ENCODE assay signal across 8 cellular contexts in genomic region chr19:19643158-19644053, GRCh38. TPM values are rescaled to one million over a fixed set of nuclear protein-coding genes. Genes with fewer than 3 reads are reported as not detected.
DNase-seq lines count a peak whose midpoint lies in the region; ATAC-seq and TF ChIP-seq lines count a peak whose summit lies in the region.

TSS of gene GMIP (minus strand) at chr19:19643657. CDS start at chr19:19643529, 128 bp downstream.

- peaks cover 49% of the 10 kb centered on the region for H3K36me3 ChIP-seq in HUES6 (ENCODE audit: control insufficient read depth, insufficient read depth, low read length)
- no peaks in the 10 kb centered on the region for H3K36me3 ChIP-seq in neural progenitor cell

- CTCF ChIA-PET in RWPE1 (lab: Yijun Ruan, JAX) = interaction anchor here (0.6 to 2.3 kb wide), 19 partner anchors 9 to 1513 kb away, joined by 3 to 33 read pairs (median 4); no protein-coding TSS in a partner anchor

- H2AFZ ChIP-seq in neural progenitor cell (replicated peaks) = peak within 1 kb of the TSS; percentile 90

- TF ChIP-seq CTCF in RWPE1 (conservative IDR thresholded peaks at IDR 0.05; ENCODE audit: low read depth) (peak; percentile 95), fibroblast of villous mesenchyme (IDR thresholded peaks at IDR 0.05; ENCODE audit: insufficient read depth, low read depth, low read length) (peak; percentile 82), neural progenitor cell (IDR thresholded peaks at IDR 0.05) (peak; percentile 97)

- peak within 1 kb of the TSS; percentile 98 for H3K27ac Mint-ChIP-seq in activated T-helper 17 cell treated with anti-CD3 and anti-CD28 coated beads, Interleukin-2, amount 50 U/mL, for 72 hours
- peak within 1 kb of the TSS; percentile 23 for H3K27ac Mint-ChIP-seq in neural progenitor cell

- H3K4me2 ChIP-seq in neural progenitor cell = peak within 1 kb of the TSS; percentile 94

- peaks cover 18% of the 10 kb centered on the region for H3F3A ChIP-seq in neural progenitor cell (ENCODE audit: low read depth)

- H3K4me3 ChIP-seq in HUES6 (ENCODE audit: low read depth, low read length) (peak within 1 kb of the TSS; percentile 90), fibroblast of villous mesenchyme (ENCODE audit: low read depth, low read length) (peak within 1 kb of the TSS; percentile 82), neural progenitor cell (peak within 1 kb of the TSS; percentile 88)

- H3K27me3 ChIP-seq in HUES6 (ENCODE audit: control insufficient read depth, insufficient read depth, low read length) (no peaks in the 10 kb centered on the region), neural progenitor cell (no peaks in the 10 kb centered on the region)

- H3K9me3 ChIP-seq in HUES6 (ENCODE audit: control insufficient read depth, insufficient read depth, low read depth, low read length) (no peaks in the 10 kb centered on the region), neural progenitor cell (ENCODE audit: low read depth) (no peaks in the 10 kb centered on the region)

- H3K79me2 ChIP-seq in neural progenitor cell (ENCODE audit: low read depth) = no peaks in the 10 kb centered on the region

- no peak within 1 kb of the TSS for H3K27ac ChIP-seq in HUES6 (ENCODE audit: low read depth, low read length)
- H3K27ac ChIP-seq in RWPE1 = peak within 1 kb of the TSS; percentile 79
- no peak within 1 kb of the TSS for H3K27ac ChIP-seq in neural progenitor cell
- peak within 1 kb of the TSS; percentile 70 for H3K27ac ChIP-seq in substantia nigra (ENCODE audit: low read depth, low read length, poor library complexity, severe bottlenecking)

- H3K4me1 ChIP-seq in HUES6 (ENCODE audit: control insufficient read depth, insufficient read depth, low read length) = no peaks in the 10 kb centered on the region
- no peaks in the 10 kb centered on the region for H3K4me1 ChIP-seq in neural progenitor cell

- H3K27me3 Mint-ChIP-seq in activated T-helper 17 cell treated with anti-CD3 and anti-CD28 coated beads, Interleukin-2, amount 50 U/mL, for 72 hours = no peaks in the 10 kb centered on the region
- peaks cover 2% of the 10 kb centered on the region for H3K27me3 Mint-ChIP-seq in neural progenitor cell (ENCODE audit: insufficient read depth, low read depth)

- H3K4me1 Mint-ChIP-seq in activated T-helper 17 cell treated with anti-CD3 and anti-CD28 coated beads, Interleukin-2, amount 50 U/mL, for 72 hours = peaks cover 11% of the 10 kb centered on the region
- H3K4me1 Mint-ChIP-seq in neural progenitor cell = peaks cover 11% of the 10 kb centered on the region

- DNase-seq in COR-L47 (lab: John Stamatoyannopoulos, UW) (peak; percentile 29), RWPE1 (ENCODE audit: low spot score) (peak; percentile 86), fibroblast of villous mesenchyme (ENCODE audit: low read depth) (peak; percentile 39), neural progenitor cell (ENCODE audit: low spot score) (peak; percentile 88), substantia nigra (lab: John Stamatoyannopoulos, UW) (peak in 40 of 49 donors; percentile 7 to 78 (median 42))

- POLR2A ChIA-PET in RWPE1 (lab: Yijun Ruan, JAX; ENCODE audit: low non-redundant PET) = no interaction called here

- ATAC-seq in GM21360 (IDR thresholded peaks at IDR 0.05; ENCODE audit: unreplicated experiment) = peak; percentile 51
- ATAC-seq in activated T-helper 17 cell treated with anti-CD3 and anti-CD28 coated beads, Interleukin-2, amount 50 U/mL, for 72 hours (replicated peaks) = peak; percentile 85

- H3K9me3 Mint-ChIP-seq in activated T-helper 17 cell treated with anti-CD3 and anti-CD28 coated beads, Interleukin-2, amount 50 U/mL, for 72 hours = no peaks in the 10 kb centered on the region
- no peaks in the 10 kb centered on the region for H3K9me3 Mint-ChIP-seq in neural progenitor cell

- peak within 1 kb of the TSS; percentile 100 for H3K4me3 Mint-ChIP-seq in activated T-helper 17 cell treated with anti-CD3 and anti-CD28 coated beads, Interleukin-2, amount 50 U/mL, for 72 hours
- peak within 1 kb of the TSS; percentile 89 for H3K4me3 Mint-ChIP-seq in neural progenitor cell

- peaks cover 87% of the 10 kb centered on the region for H3K36me3 Mint-ChIP-seq in activated T-helper 17 cell treated with anti-CD3 and anti-CD28 coated beads, Interleukin-2, amount 50 U/mL, for 72 hours (ENCODE audit: low read depth)
- peaks cover 10% of the 10 kb centered on the region for H3K36me3 Mint-ChIP-seq in neural progenitor cell

- H3K9ac ChIP-seq in HUES6 (ENCODE audit: low read length) = peak within 1 kb of the TSS; percentile 65
- H3K9ac ChIP-seq in neural progenitor cell = peak within 1 kb of the TSS; percentile 28

- peaks cover 5% of the 10 kb centered on the region for H4K20me1 ChIP-seq in neural progenitor cell (ENCODE audit: low read depth)

RNA-seq across cellular contexts. Expression of gene GMIP, which starts in this region (rescaled TPM):
- 100 to 1,000 TPM in 1 of 2 donors, 10 to 100 TPM in 1; 79.9 to 100 TPM for total RNA-seq in activated T-helper 17 cell treated with anti-CD3 and anti-CD28 coated beads, Interleukin-2, amount 50 U/mL, for 72 hours
- 5.6 and 6.8 TPM in 2 replicates for total RNA-seq in fibroblast of villous mesenchyme
- total RNA-seq in neural progenitor cell (ENCODE audit: low replicate concordance) = 6.4 and 7.9 TPM in 2 replicates

Comparison
In these comparisons a context has a peak if more than half of its experiments do, and no peak if none do; other contexts are left out.
1. DNase-seq: peak in every context shown above with its lines; median percentile 88 in neural progenitor cell; 86 in RWPE1; 42 in substantia nigra; 39 in fibroblast of villous mesenchyme; 29 in COR-L47.
2. H3K27ac ChIP-seq: peak in RWPE1 (single experiment) and substantia nigra (single experiment); none in HUES6 (single experiment) and neural progenitor cell (single experiment).
3. Peak in every context shown above with its lines, with median percentiles within 50 percentile points of each other: H3K4me3 ChIP-seq and CTCF ChIP-seq.